1 cellular context compared by ENCODE assay signal in the genomic region with DNA sequence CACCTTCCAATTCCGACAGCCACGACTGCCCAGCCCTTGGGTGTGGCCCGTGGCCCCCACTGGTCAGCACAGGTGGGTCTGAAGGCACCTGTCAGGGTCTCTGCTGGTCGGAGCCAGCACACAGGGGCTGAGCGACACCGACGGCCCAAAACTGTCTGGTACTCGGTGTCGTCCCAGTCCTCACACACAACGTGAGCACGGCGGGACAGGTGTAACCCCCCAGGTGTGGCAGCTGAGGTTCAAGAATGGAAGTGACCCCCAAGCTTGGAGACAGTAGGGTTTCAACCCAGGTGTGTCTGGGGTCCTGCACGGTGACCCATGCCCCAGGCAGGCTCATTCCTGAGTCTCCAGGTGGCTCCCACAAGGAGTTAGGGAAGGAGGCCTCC.
TF ChIP-seq lines count a peak whose summit lies in the region.

No MANE protein-coding gene starts in this region.

TF ChIP-seq in IMR-90, 13 proteins besides CTCF, POLR2A, EP300 and RAD21 (continued from another document):
- TF ChIP-seq, protein P1, sequence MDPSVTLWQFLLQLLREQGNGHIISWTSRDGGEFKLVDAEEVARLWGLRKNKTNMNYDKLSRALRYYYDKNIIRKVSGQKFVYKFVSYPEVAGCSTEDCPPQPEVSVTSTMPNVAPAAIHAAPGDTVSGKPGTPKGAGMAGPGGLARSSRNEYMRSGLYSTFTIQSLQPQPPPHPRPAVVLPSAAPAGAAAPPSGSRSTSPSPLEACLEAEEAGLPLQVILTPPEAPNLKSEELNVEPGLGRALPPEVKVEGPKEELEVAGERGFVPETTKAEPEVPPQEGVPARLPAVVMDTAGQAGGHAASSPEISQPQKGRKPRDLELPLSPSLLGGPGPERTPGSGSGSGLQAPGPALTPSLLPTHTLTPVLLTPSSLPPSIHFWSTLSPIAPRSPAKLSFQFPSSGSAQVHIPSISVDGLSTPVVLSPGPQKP (IDR thresholded peaks at IDR 0.05; ENCODE audit: borderline replicate concordance, low read depth, low read length): no peak
- TF ChIP-seq RCOR1 (IDR thresholded peaks at IDR 0.05; ENCODE audit: insufficient replicate concordance, low read length): no peak
- no peak for TF ChIP-seq MXI1 (IDR thresholded peaks at IDR 0.05; ENCODE audit: borderline replicate concordance, low read depth, low read length)
- TF ChIP-seq CHD1 (IDR thresholded peaks at IDR 0.05; ENCODE audit: low read depth, low read length): no peak
- no peak for TF ChIP-seq FOS (IDR thresholded peaks at IDR 0.05; ENCODE audit: low read depth, low read length)
- TF ChIP-seq NFE2L2 (IDR thresholded peaks at IDR 0.05; ENCODE audit: low read depth, low read length): no peak
- no peak for TF ChIP-seq RFX5 (IDR thresholded peaks at IDR 0.05; ENCODE audit: low read depth, low read length)
- no peak for TF ChIP-seq SMC3 (IDR thresholded peaks at IDR 0.05; ENCODE audit: low read depth, low read length)
TF ChIP-seq in IMR-90: peak in this region for 0.
